ENCODE assay signal across 16 cellular contexts in genomic region chr15:40088929-40089755, GRCh38. TPM values are rescaled to one million over a fixed set of nuclear protein-coding genes. Genes with fewer than 3 reads are reported as not detected.
DNase-seq lines count a peak whose midpoint lies in the region; ATAC-seq and TF ChIP-seq lines count a peak whose summit lies in the region.
"Had no signal": no experiment of that assay in that cellular context is flagged by ENCODE, and none has a peak within 500 bp of the region (broad histone marks: within the 10 kb centered on the region; RNA-seq: fewer than 3 reads in every experiment).

No MANE protein-coding gene starts in this region.

- H3K27ac Mint-ChIP-seq in dendritic cell treated with granulocyte-macrophage colony-stimulating factor and Interleukin-4, amounts not matched to agents 40 ng/mL and 50 ng/mL, for 4 days: peak overlapping the region; percentile 30
- H3K27ac Mint-ChIP-seq in neural progenitor cell: peak overlapping the region; percentile 95
- peak overlapping the region in 1 of 2 donors; percentile 7 for H3K27ac Mint-ChIP-seq in stimulated activated naive CD8-positive, alpha-beta T cell treated with anti-CD3 and anti-CD28 coated beads, Interleukin-15, amount 100 ng/mL, for 72 hours
- H3K27ac Mint-ChIP-seq: stimulated activated naive CD8-positive, alpha-beta T cell treated with anti-CD3 and anti-CD28 coated beads, Interleukin-15, Interleukin-2, amounts not matched to agents 100 ng/mL and 50 ng/mL, for 24 hours had no signal

- H3K9ac ChIP-seq in BLaER1 treated with 17β-estradiol and CSF1 and Interleukin-3, amounts not matched to agents 10 nM and 100 nM: peak overlapping the region in 10 of 11 experiments; percentile 18 to 46 (median 31); a peak in 11 of 22 replicates
- no peak overlapping the region for H3K9ac ChIP-seq in neural progenitor cell

- peaks cover 0 to 41% (median 0%) of the 10 kb centered on the region in 11 experiments; a peak in 3 of 22 replicates for H4K20me1 ChIP-seq in BLaER1 treated with 17β-estradiol and CSF1 and Interleukin-3, amounts not matched to agents 10 nM and 100 nM
- H4K20me1 ChIP-seq in neural progenitor cell (ENCODE audit: low read depth): peaks cover 67% of the 10 kb centered on the region

- no peak overlapping the region for H3K4me3 ChIP-seq in BLaER1 treated with 17β-estradiol and CSF1 and Interleukin-3, amounts not matched to agents 10 nM and 100 nM
- peak overlapping the region; percentile 31 for H3K4me3 ChIP-seq in neural progenitor cell

- H2AFZ ChIP-seq in neural progenitor cell (replicated peaks): no peak overlapping the region

- DNase-seq in NCI-H2227 (lab: John Stamatoyannopoulos, UW; ENCODE audit: unreplicated experiment) (peak; percentile 6), neural progenitor cell (ENCODE audit: low spot score) (peak; percentile 90), NCI-H1105 treated with DMSO at 0.1 percent for 48 hours (lab: John Stamatoyannopoulos, UW) (no peak)
- DNase-seq in stimulated activated naive CD8-positive, alpha-beta T cell treated with anti-CD3 and anti-CD28 coated beads, Interleukin-15, amount 100 ng/mL, for 72 hours: no peak
- DNase-seq in activated CD4-positive, alpha-beta T cell treated with anti-CD3 and anti-CD28 coated beads, Interleukin-2, amount 50 U/mL, for 1 hour: no peak
- no peak for DNase-seq in NK-92 treated with Interleukin-12 subunit alpha and Interleukin-12 subunit beta, amount 100 ng/mL, for 24 hours (lab: John Stamatoyannopoulos, UW)
- DNase-seq: activated CD4-positive, alpha-beta T cell treated with anti-CD3 and anti-CD28 coated beads, Interleukin-2, amount 50 U/mL, for 48 hours; activated naive CD4-positive, alpha-beta T cell treated with Interleukin-2 at 50 U/mL for 16 hours; BE2C; glutamatergic neuron; NCI-H524; T-helper 1 cell had no signal

- H3K9me3 ChIP-seq in BLaER1 treated with 17β-estradiol and CSF1 and Interleukin-3, amounts not matched to agents 10 nM and 100 nM (replicated peaks in 1 of 11): no peaks in the 10 kb centered on the region
- H3K9me3 ChIP-seq in neural progenitor cell (ENCODE audit: low read depth): no peaks in the 10 kb centered on the region
- H3K9me3 ChIP-seq: BE2C had no signal

- H3K4me2 ChIP-seq in BLaER1 treated with 17β-estradiol and CSF1 and Interleukin-3, amounts not matched to agents 10 nM and 100 nM: peak overlapping the region; percentile 51 to 98 (median 70)
- H3K4me2 ChIP-seq in neural progenitor cell: peak overlapping the region; percentile 75

- intact Hi-C loops in dendritic cell treated with granulocyte-macrophage colony-stimulating factor and Interleukin-4, amounts not matched to agents 40 ng/mL and 50 ng/mL, for 4 days (cut with micrococcal nuclease): no loop called here

- H3K9me3 Mint-ChIP-seq in dendritic cell treated with granulocyte-macrophage colony-stimulating factor and Interleukin-4, amounts not matched to agents 40 ng/mL and 50 ng/mL, for 4 days: no peaks in the 10 kb centered on the region
- no peaks in the 10 kb centered on the region for H3K9me3 Mint-ChIP-seq in neural progenitor cell
- no peaks in the 10 kb centered on the region for H3K9me3 Mint-ChIP-seq in stimulated activated naive CD8-positive, alpha-beta T cell treated with anti-CD3 and anti-CD28 coated beads, Interleukin-15, amount 100 ng/mL, for 72 hours
- H3K9me3 Mint-ChIP-seq: stimulated activated naive CD8-positive, alpha-beta T cell treated with anti-CD3 and anti-CD28 coated beads, Interleukin-15, Interleukin-2, amounts not matched to agents 100 ng/mL and 50 ng/mL, for 24 hours had no signal

- H3K27me3 Mint-ChIP-seq in dendritic cell treated with granulocyte-macrophage colony-stimulating factor and Interleukin-4, amounts not matched to agents 40 ng/mL and 50 ng/mL, for 4 days: no peaks in the 10 kb centered on the region
- peaks cover 13% of the 10 kb centered on the region for H3K27me3 Mint-ChIP-seq in neural progenitor cell (ENCODE audit: insufficient read depth, low read depth)
- peaks cover 24% of the 10 kb centered on the region for H3K27me3 Mint-ChIP-seq in stimulated activated naive CD8-positive, alpha-beta T cell treated with anti-CD3 and anti-CD28 coated beads, Interleukin-15, amount 100 ng/mL, for 72 hours

- H3K4me1 ChIP-seq in BLaER1 treated with 17β-estradiol and CSF1 and Interleukin-3, amounts not matched to agents 10 nM and 100 nM: peaks cover 67 to 88% (median 80%) of the 10 kb centered on the region in 10 experiments
- H3K4me1 ChIP-seq in neural progenitor cell: peaks cover 66% of the 10 kb centered on the region

- H3K27ac ChIP-seq in BLaER1 treated with 17β-estradiol and CSF1 and Interleukin-3, amounts not matched to agents 10 nM and 100 nM: peak overlapping the region in 10 of 11 experiments; percentile 18 to 59 (median 35); a peak in 15 of 22 replicates
- peak overlapping the region; percentile 38 for H3K27ac ChIP-seq in neural progenitor cell

- peaks cover 41% of the 10 kb centered on the region for H3K36me3 Mint-ChIP-seq in dendritic cell treated with granulocyte-macrophage colony-stimulating factor and Interleukin-4, amounts not matched to agents 40 ng/mL and 50 ng/mL, for 4 days (ENCODE audit: low read depth)
- H3K36me3 Mint-ChIP-seq in neural progenitor cell: peaks cover 15% of the 10 kb centered on the region

- peaks cover 18 to 59% (median 39%) of the 10 kb centered on the region in 11 experiments; a peak in 21 of 22 replicates for H3K36me3 ChIP-seq in BLaER1 treated with 17β-estradiol and CSF1 and Interleukin-3, amounts not matched to agents 10 nM and 100 nM
- no peaks in the 10 kb centered on the region for H3K36me3 ChIP-seq in neural progenitor cell
- H3K36me3 ChIP-seq: BE2C had no signal

- H3K4me1 Mint-ChIP-seq in dendritic cell treated with granulocyte-macrophage colony-stimulating factor and Interleukin-4, amounts not matched to agents 40 ng/mL and 50 ng/mL, for 4 days (ENCODE audit: low read depth): peaks cover 44% of the 10 kb centered on the region
- peaks cover 96% of the 10 kb centered on the region for H3K4me1 Mint-ChIP-seq in neural progenitor cell
- peaks cover 38% of the 10 kb centered on the region for H3K4me1 Mint-ChIP-seq in stimulated activated naive CD8-positive, alpha-beta T cell treated with anti-CD3 and anti-CD28 coated beads, Interleukin-15, amount 100 ng/mL, for 72 hours

- no peaks in the 10 kb centered on the region for H3K27me3 ChIP-seq in BLaER1 treated with 17β-estradiol and CSF1 and Interleukin-3, amounts not matched to agents 10 nM and 100 nM
- peaks cover 35% of the 10 kb centered on the region for H3K27me3 ChIP-seq in neural progenitor cell
- H3K27me3 ChIP-seq: BE2C had no signal

- H3K4me3 Mint-ChIP-seq in dendritic cell treated with granulocyte-macrophage colony-stimulating factor and Interleukin-4, amounts not matched to agents 40 ng/mL and 50 ng/mL, for 4 days: no peak overlapping the region
- H3K4me3 Mint-ChIP-seq in neural progenitor cell: peak overlapping the region; percentile 70
- H3K4me3 Mint-ChIP-seq in stimulated activated naive CD8-positive, alpha-beta T cell treated with anti-CD3 and anti-CD28 coated beads, Interleukin-15, amount 100 ng/mL, for 72 hours: no peak overlapping the region
- H3K4me3 Mint-ChIP-seq: stimulated activated naive CD8-positive, alpha-beta T cell treated with anti-CD3 and anti-CD28 coated beads, Interleukin-15, Interleukin-2, amounts not matched to agents 100 ng/mL and 50 ng/mL, for 24 hours had no signal

- no peak for ATAC-seq in stimulated activated naive CD8-positive, alpha-beta T cell treated with anti-CD3 and anti-CD28 coated beads, Interleukin-15, amount 100 ng/mL, for 72 hours
- ATAC-seq: HCT116 had no signal

- H3K79me2 ChIP-seq in neural progenitor cell (ENCODE audit: low read depth): no peaks in the 10 kb centered on the region

- no peak for TF ChIP-seq CTCF in neural progenitor cell (IDR thresholded peaks at IDR 0.05)

- peaks cover 56% of the 10 kb centered on the region for H3F3A ChIP-seq in neural progenitor cell (ENCODE audit: low read depth)

RNA-seq across cellular contexts. Expression of gene BMF, which starts 19.5 kb away (rescaled TPM):
- 8.0 and 12.1 TPM in 2 replicates for total RNA-seq in neural progenitor cell (ENCODE audit: low replicate concordance)

RNA-seq across cellular contexts. Expression of gene SRP14, which starts 50.2 kb away (rescaled TPM):
- total RNA-seq in neural progenitor cell (ENCODE audit: low replicate concordance): 250 and 461 TPM in 2 replicates

Comparison
In these comparisons a context has a peak if more than half of its experiments do, and no peak if none do; other contexts are left out.
1. DNase-seq: peak in NCI-H2227 (single experiment) and neural progenitor cell (single experiment); none in stimulated activated naive CD8-positive, alpha-beta T cell treated with anti-CD3 and anti-CD28 coated beads, Interleukin-15, amount 100 ng/mL, for 72 hours (0 of 2), activated CD4-positive, alpha-beta T cell treated with anti-CD3 and anti-CD28 coated beads, Interleukin-2, amount 50 U/mL, for 1 hour (single experiment), NCI-H1105 treated with DMSO at 0.1 percent for 48 hours (single experiment) and NK-92 treated with Interleukin-12 subunit alpha and Interleukin-12 subunit beta, amount 100 ng/mL, for 24 hours (single experiment).